Comparison of ENCODE assay signal across 13 cellular contexts in genomic region chr5:31993182-31993961, GRCh38.
DNase-seq lines count a peak whose midpoint lies in the region; ATAC-seq, FAIRE-seq and TF ChIP-seq lines count a peak whose summit lies in the region.
"Had no signal": no experiment of that assay in that cellular context is flagged by ENCODE, and none has a peak within 500 bp of the region (broad histone marks: within the 10 kb centered on the region; RNA-seq: fewer than 3 reads in every experiment).

No MANE protein-coding gene starts in this region.

- H3K9me3 Mint-ChIP-seq in activated CD4-positive, alpha-beta memory T cell treated with anti-CD3 and anti-CD28 coated beads for 36 hours, result no peaks in the 10 kb centered on the region
- H3K9me3 Mint-ChIP-seq: CD4-positive, alpha-beta T cell had no signal

- H3K9me2 ChIP-seq in hepatocyte (replicated peaks; ENCODE audit: insufficient read depth), result no peaks in the 10 kb centered on the region

- no peaks in the 10 kb centered on the region for H3K4me1 Mint-ChIP-seq in activated CD4-positive, alpha-beta memory T cell treated with anti-CD3 and anti-CD28 coated beads for 36 hours (ENCODE audit: low read depth)

- POLR2A ChIA-PET in activated CD4-positive, alpha-beta memory T cell treated with anti-CD3 and anti-CD28 coated beads for 36 hours (lab: Charles Lee), result no interaction called here

- no peaks in the 10 kb centered on the region for H3K36me3 Mint-ChIP-seq in activated CD4-positive, alpha-beta memory T cell treated with anti-CD3 and anti-CD28 coated beads for 36 hours

- H3K27ac Mint-ChIP-seq in activated CD4-positive, alpha-beta memory T cell treated with anti-CD3 and anti-CD28 coated beads for 36 hours, result no peak overlapping the region
- H3K27ac Mint-ChIP-seq: CD4-positive, alpha-beta T cell had no signal

- WGBS in hepatocyte (ENCODE audit: low lambda C conversion rate, missing lambda C conversion rate), result 55% methylated on average over 6 of the region's 6 CpGs

- ATAC-seq in GM21423 (IDR thresholded peaks at IDR 0.05; ENCODE audit: unreplicated experiment), result peak; percentile 37
- ATAC-seq in GM18505 (IDR thresholded peaks at IDR 0.05; ENCODE audit: unreplicated experiment), result no peak
- ATAC-seq: left lobe of liver had no signal

- no peaks in the 10 kb centered on the region for H3K27me3 ChIP-seq in hepatocyte
- H3K27me3 ChIP-seq: thyroid gland had no signal

- FAIRE-seq in HTR-8/SVneo (lab: Jason Lieb, UNC), result peak; percentile 91

- no peaks in the 10 kb centered on the region for H3K36me3 ChIP-seq in hepatocyte (replicated peaks; ENCODE audit: insufficient read depth, low read depth)
- H3K36me3 ChIP-seq: thyroid gland had no signal

- H3K27me3 Mint-ChIP-seq in activated CD4-positive, alpha-beta memory T cell treated with anti-CD3 and anti-CD28 coated beads for 36 hours, result no peaks in the 10 kb centered on the region
- H3K27me3 Mint-ChIP-seq: CD4-positive, alpha-beta T cell had no signal

- H3K27ac ChIP-seq in hepatocyte, result no peak overlapping the region
- H3K27ac ChIP-seq: KMS-11, thyroid gland had no signal

- H3K4me2 ChIP-seq in hepatocyte, result no peak overlapping the region
- H3K4me2 ChIP-seq: KMS-11 had no signal

- H3K9me3 ChIP-seq in hepatocyte (ENCODE audit: low read depth), result no peaks in the 10 kb centered on the region
- H3K9me3 ChIP-seq: thyroid gland had no signal

- CTCF ChIA-PET in activated CD4-positive, alpha-beta memory T cell treated with anti-CD3 and anti-CD28 coated beads for 36 hours (lab: Charles Lee), result no interaction called here

- H2AFZ ChIP-seq in hepatocyte, result no peak overlapping the region

- H3K79me2 ChIP-seq in hepatocyte, result no peaks in the 10 kb centered on the region

- no peaks in the 10 kb centered on the region for H3K4me1 ChIP-seq in hepatocyte (ENCODE audit: insufficient read depth)
- H3K4me1 ChIP-seq: thyroid gland had no signal

- no peaks in the 10 kb centered on the region for H4K20me1 ChIP-seq in hepatocyte (ENCODE audit: insufficient read depth, poor library complexity, severe bottlenecking)

- peak; percentile 98 for DNase-seq in AG10803 (ENCODE audit: low read depth)
- DNase-seq in HTR-8/SVneo (ENCODE audit: insufficient read length, low spot score), result peak; percentile 80
- DNase-seq in fibroblast of pulmonary artery (ENCODE audit: low read depth), result peak; percentile 50
- DNase-seq in activated CD4-positive, alpha-beta memory T cell treated with anti-CD3 and anti-CD28 coated beads for 36 hours, result no peak
- no peak for DNase-seq in hepatocyte (ENCODE audit: low spot score)
- DNase-seq in DMS53 (lab: John Stamatoyannopoulos, UW), result no peak
- DNase-seq: CD4-positive, alpha-beta T cell; dermis blood vessel endothelial cell had no signal

- no peak overlapping the region for H3K4me3 ChIP-seq in AG10803 (ENCODE audit: low read length)
- no peak overlapping the region for H3K4me3 ChIP-seq in fibroblast of pulmonary artery (replicated peaks; ENCODE audit: low read depth, low read length)
- no peak overlapping the region for H3K4me3 ChIP-seq in hepatocyte
- H3K4me3 ChIP-seq: thyroid gland had no signal

- TF ChIP-seq POLR2A in GM18505 (IDR thresholded peaks at IDR 0.05; ENCODE audit: borderline replicate concordance, extremely low read depth, insufficient read depth, insufficient read length), result no peak

- no peak for TF ChIP-seq CTCF in AG10803 (conservative IDR thresholded peaks at IDR 0.05; ENCODE audit: low read length)
- TF ChIP-seq CTCF in fibroblast of pulmonary artery (IDR thresholded peaks at IDR 0.05; ENCODE audit: low read length, missing control alignments), result no peak
- no peak for TF ChIP-seq CTCF in hepatocyte (IDR thresholded peaks at IDR 0.05; ENCODE audit: poor library complexity)

- intact Hi-C loops in activated CD4-positive, alpha-beta memory T cell treated with anti-CD3 and anti-CD28 coated beads for 36 hours (cut with micrococcal nuclease), result no loop called here

- H3K4me3 Mint-ChIP-seq in activated CD4-positive, alpha-beta memory T cell treated with anti-CD3 and anti-CD28 coated beads for 36 hours, result no peak overlapping the region
- H3K4me3 Mint-ChIP-seq: CD4-positive, alpha-beta T cell had no signal

Comparison
In these comparisons a context has a peak if more than half of its experiments do, and no peak if none do; other contexts are left out.
1. DNase-seq: peak in AG10803 (single experiment), HTR-8/SVneo (single experiment) and fibroblast of pulmonary artery (single experiment); none in activated CD4-positive, alpha-beta memory T cell treated with anti-CD3 and anti-CD28 coated beads for 36 hours (single experiment), hepatocyte (single experiment) and DMS53 (single experiment).